Comparison of ENCODE assay signal across 25 cellular contexts in genomic region chr6:20236344-20236743, GRCh38.
"Had no signal": no experiment of that assay in that cellular context is flagged by ENCODE, and none has a peak within 500 bp of the region (broad histone marks: within the 10 kb centered on the region; RNA-seq: fewer than 3 reads in every experiment).

No MANE protein-coding gene starts in this region.

- H3K4me1 ChIP-seq: ascending aorta, tibial artery had no signal

- H3K4me3 Mint-ChIP-seq: activated CD8-positive, alpha-beta T cell treated with anti-CD3 and anti-CD28 coated beads, Interleukin-2, amount 10 ng/mL, durations not matched to agents 7 days and 5 days; mesothelial cell of epicardium; natural killer cell; T-helper 2 cell treated with Interferon-gamma antibody and Interleukin-4, amounts not matched to agents 5 μg/mL and 100 μg/mL, for 36 hours had no signal

- DNase-seq: activated CD4-positive, alpha-beta T cell treated with anti-CD3 and anti-CD28 coated beads, Interleukin-2, amount 50 U/mL, for 1 hour; activated CD4-positive, CD25-positive, alpha-beta regulatory T cell treated with anti-CD3 and anti-CD28 coated beads, Interleukin-2, amount 50 U/mL, for 72 hours; activated CD8-positive, alpha-beta T cell treated with anti-CD3 and anti-CD28 coated beads, Interleukin-2, amount 10 ng/mL, durations not matched to agents 7 days and 5 days; brain microvascular endothelial cell; caudate nucleus; dermis blood vessel endothelial cell; effector CD8-positive, alpha-beta T cell; hypothalamus; left ventricle myocardium superior; mammary epithelial cell; natural killer cell; retina; stimulated activated CD4-positive, alpha-beta T cell treated with anti-CD3 and anti-CD28 coated beads, Interleukin-2, amount 100 ng/mL, for 48 hours; stimulated activated CD8-positive, alpha-beta memory T cell treated with anti-CD3 and anti-CD28 coated beads, Interleukin-4, amount 100 ng/mL, for 48 hours; stimulated activated naive CD4-positive, alpha-beta T cell treated with Interleukin-2 at 50 U/mL for 16 hours; tibial artery; WERI-Rb-1 had no signal

- H3K36me3 Mint-ChIP-seq: activated naive CD4-positive, alpha-beta T cell treated with anti-CD3 and anti-CD28 coated beads, Interleukin-2, amount 50 U/mL, for 72 hours; mesothelial cell of epicardium; natural killer cell had no signal

- H3K27me3 ChIP-seq: ascending aorta, brain microvascular endothelial cell had no signal

- H3K36me3 ChIP-seq: ascending aorta, brain microvascular endothelial cell, tibial artery, WERI-Rb-1 had no signal

- H3K27ac ChIP-seq: ascending aorta, brain microvascular endothelial cell, tibial artery, WERI-Rb-1 had no signal

- FAIRE-seq: frontal cortex, islet of Langerhans, TTC549, urothelium cell line had no signal

- H3K27ac Mint-ChIP-seq: activated CD8-positive, alpha-beta T cell treated with anti-CD3 and anti-CD28 coated beads, Interleukin-2, amount 10 ng/mL, durations not matched to agents 7 days and 5 days; activated naive CD4-positive, alpha-beta T cell treated with anti-CD3 and anti-CD28 coated beads, Interleukin-2, amount 50 U/mL, for 72 hours; natural killer cell; T-helper 2 cell treated with Interferon-gamma antibody and Interleukin-4, amounts not matched to agents 5 μg/mL and 100 μg/mL, for 36 hours had no signal

- ATAC-seq: activated CD8-positive, alpha-beta T cell treated with anti-CD3 and anti-CD28 coated beads, Interleukin-2, amount 10 ng/mL, durations not matched to agents 7 days and 5 days; activated naive CD4-positive, alpha-beta T cell treated with anti-CD3 and anti-CD28 coated beads, Interleukin-2, amount 50 U/mL, for 72 hours; left ventricle myocardium superior had no signal

- H3K9me3 ChIP-seq: ascending aorta, tibial artery had no signal

- H3K4me3 ChIP-seq: ascending aorta, tibial artery had no signal

- H3K9me3 Mint-ChIP-seq: activated naive CD4-positive, alpha-beta T cell treated with anti-CD3 and anti-CD28 coated beads, Interleukin-2, amount 50 U/mL, for 72 hours; mesothelial cell of epicardium; natural killer cell; T-helper 2 cell treated with Interferon-gamma antibody and Interleukin-4, amounts not matched to agents 5 μg/mL and 100 μg/mL, for 36 hours had no signal
